Comparison of ENCODE assay signal across 8 cellular contexts in the genomic region with DNA sequence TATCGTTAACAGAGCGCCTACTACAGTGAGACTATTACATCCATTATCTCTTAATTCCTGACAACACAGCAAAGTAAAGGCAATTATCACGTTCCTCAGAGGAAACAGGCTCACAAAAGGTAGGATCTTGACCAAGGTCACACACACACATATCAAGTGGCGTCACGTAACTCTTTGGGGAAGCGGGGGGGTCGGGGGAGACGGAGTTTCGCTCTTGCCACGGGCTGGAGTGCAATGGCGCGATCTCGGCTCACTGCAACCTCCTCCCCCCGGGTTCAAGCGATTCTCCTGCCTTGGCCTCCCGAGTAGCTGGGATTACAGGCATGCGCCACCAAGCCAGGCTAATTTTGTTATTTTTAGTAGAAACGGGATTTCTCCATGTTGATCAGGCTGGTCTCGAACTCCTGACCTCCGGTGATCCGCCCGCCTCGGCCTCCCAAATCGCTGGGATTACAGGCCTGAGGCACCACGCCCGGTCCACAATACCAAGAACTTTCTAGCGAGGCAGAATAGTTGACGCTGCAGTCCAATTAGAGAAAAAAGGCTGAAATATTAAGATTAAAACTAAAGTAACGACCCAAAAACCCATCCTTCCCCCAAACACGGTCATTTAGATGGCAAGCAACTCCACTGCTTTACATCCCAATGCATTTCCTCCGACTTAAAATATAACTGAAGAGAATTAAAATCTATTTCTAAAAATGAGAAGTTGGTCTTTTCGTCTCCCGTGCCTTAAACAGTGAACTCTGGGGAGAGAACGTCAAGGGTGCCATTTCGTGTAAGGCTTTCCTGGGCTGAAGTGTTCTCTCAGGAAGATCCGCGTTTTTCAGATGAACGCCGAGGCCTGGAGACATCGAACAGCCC. TPM values are rescaled to one million over a fixed set of nuclear protein-coding genes. Genes with fewer than 3 reads are reported as not detected.
DNase-seq lines count a peak whose midpoint lies in the region; ATAC-seq and TF ChIP-seq lines count a peak whose summit lies in the region.

No MANE protein-coding gene starts in this region.

- peak overlapping the region; percentile 100 for H2BK5ac ChIP-seq in neuronal stem cell (ENCODE audit: low read length)

- intact Hi-C loops in esophagus squamous epithelium (cut with DNase I) (no loop called here), tibial artery (cut with DNase I; ENCODE audit: low total_unique reads) (loop anchor here (5.0 kb wide), 1 partner anchor 438 kb away; no protein-coding TSS in a partner anchor)

- H3K4ac ChIP-seq in neuronal stem cell (ENCODE audit: low read length): no peak overlapping the region

- H3K23ac ChIP-seq in neuronal stem cell (ENCODE audit: low read depth, low read length, poor library complexity): peak overlapping the region; percentile 99

- H3K4me2 ChIP-seq in neuronal stem cell (ENCODE audit: insufficient read depth, low read length, poor library complexity, severe bottlenecking): peak overlapping the region; percentile 65

- no peak overlapping the region for H2BK12ac ChIP-seq in neuronal stem cell (ENCODE audit: low read length)

- H3K4me1 ChIP-seq in esophagus squamous epithelium (peaks cover 28 to 54% (median 28%) of the 10 kb centered on the region in 3 donors), neuronal stem cell (ENCODE audit: control insufficient read depth in 2 of 2, insufficient read depth in 1 of 2, low read depth in 1 of 2, low read length in 2 of 2) (peaks cover 8 to 12% of the 10 kb centered on the region in 2 donors), tibial artery (peaks cover 0 to 52% (median 23%) of the 10 kb centered on the region in 4 donors)

- DNase-seq in GM12864 (ENCODE audit: low read depth) (peak; percentile 31), NCI-H2227 treated with DMSO at 0.1 percent for 48 hours (lab: John Stamatoyannopoulos, UW) (peak; percentile 21), esophagus squamous epithelium (lab: John Stamatoyannopoulos, UW) (no peak), neuronal stem cell (ENCODE audit: low spot score) (peak; percentile 27), tibial artery (peak; percentile 57 to 69), omental fat pad (ENCODE audit: low spot score) (no peak)
- DNase-seq in activated CD8-positive, alpha-beta memory T cell treated with anti-CD3 and anti-CD28 coated beads, Interleukin-2, amount 50 U/mL, for 4 hours: peak; percentile 52

- no peak for ATAC-seq in HG02571 (IDR thresholded peaks at IDR 0.05; ENCODE audit: unreplicated experiment)
- no peak for ATAC-seq in omental fat pad (ENCODE audit: low FRiP score)

- H3K9ac ChIP-seq in neuronal stem cell (ENCODE audit: low read depth, low read length, poor library complexity): peak overlapping the region; percentile 100

- TF ChIP-seq CTCF in GM12864 (IDR thresholded peaks at IDR 0.05; ENCODE audit: low read depth, low read length, missing control alignments) (no peak), esophagus squamous epithelium (IDR thresholded peaks at IDR 0.05) (no peak), tibial artery (IDR thresholded peaks at IDR 0.05) (no peak), omental fat pad (IDR thresholded peaks at IDR 0.05) (no peak)

- H3K36me3 ChIP-seq in esophagus squamous epithelium (peaks cover 4 to 32% (median 5%) of the 10 kb centered on the region in 3 donors), neuronal stem cell (replicated peaks in 1 of 2; ENCODE audit: control insufficient read depth in 2 of 2, insufficient read depth in 2 of 2, low read length in 2 of 2) (peaks cover 7 to 52% of the 10 kb centered on the region in 2 donors), tibial artery (peaks cover 9 to 18% (median 15%) of the 10 kb centered on the region in 3 donors)

- H3K9me3 ChIP-seq in esophagus squamous epithelium (no peaks in the 10 kb centered on the region), neuronal stem cell (replicated peaks in 1 of 2; ENCODE audit: control insufficient read depth in 2 of 2, insufficient read depth in 1 of 2, low read depth in 1 of 2, low read length in 2 of 2) (no peaks in the 10 kb centered on the region), tibial artery (no peaks in the 10 kb centered on the region)

- H4K91ac ChIP-seq in neuronal stem cell (ENCODE audit: low read depth, low read length, poor library complexity): no peak overlapping the region

- peaks cover 5% of the 10 kb centered on the region for H3K79me1 ChIP-seq in neuronal stem cell (ENCODE audit: low read depth, low read length)

- H4K8ac ChIP-seq in neuronal stem cell (ENCODE audit: low read depth, low read length): no peak overlapping the region

- peak overlapping the region; percentile 83 for H3K4me3 ChIP-seq in GM12864 (ENCODE audit: low read depth, low read length)
- peak overlapping the region; percentile 82 to 98 (median 90) for H3K4me3 ChIP-seq in esophagus squamous epithelium
- peak overlapping the region; percentile 95 to 96 for H3K4me3 ChIP-seq in neuronal stem cell (ENCODE audit: low read length in 2 of 2)
- H3K4me3 ChIP-seq in tibial artery: peak overlapping the region; percentile 83 to 97

- peak overlapping the region; percentile 100 for H2AK5ac ChIP-seq in neuronal stem cell (ENCODE audit: low read depth, low read length)

- H2AFZ ChIP-seq in neuronal stem cell (ENCODE audit: low read length): no peak overlapping the region

- H2BK120ac ChIP-seq in neuronal stem cell (ENCODE audit: low read depth, low read length): no peak overlapping the region

- H3K14ac ChIP-seq in neuronal stem cell (ENCODE audit: low read length): no peak overlapping the region

- H3K27me3 ChIP-seq in esophagus squamous epithelium: no peaks in the 10 kb centered on the region
- H3K27me3 ChIP-seq in neuronal stem cell (ENCODE audit: control insufficient read depth in 3 of 3, insufficient read depth in 3 of 3, low read depth in 1 of 3, low read length in 3 of 3): no peaks in the 10 kb centered on the region
- H3K27me3 ChIP-seq in tibial artery: no peaks in the 10 kb centered on the region

- 0% methylated on average over 19 to 35 of the region's 40 CpGs for WGBS in esophagus squamous epithelium, 2 donors
- no CpG with 5 or more reads among the region's 40 CpGs for WGBS in neuronal stem cell (ENCODE audit: extremely low coverage in 2 of 2, insufficient read length in 2 of 2, insufficient replicate concordance in 1 of 2), 2 donors

- H2BK15ac ChIP-seq in neuronal stem cell (ENCODE audit: low read length): peak overlapping the region; percentile 84

- TF ChIP-seq POLR2A in esophagus squamous epithelium (IDR thresholded peaks at IDR 0.05): peak in 1 of 4 donors; percentile 24

- H3K27ac ChIP-seq in esophagus squamous epithelium (peak overlapping the region; percentile 100), neuronal stem cell (replicated peaks; ENCODE audit: low read length) (peak overlapping the region; percentile 97), tibial artery (peak overlapping the region; percentile 99 to 100)

- H3K18ac ChIP-seq in neuronal stem cell (ENCODE audit: low read length): peak overlapping the region; percentile 100

RNA-seq across cellular contexts. Expression of a gene that starts 1.1 kb away (rescaled TPM):
- total RNA-seq in esophagus squamous epithelium (100 to 1,000 TPM; 164 to 498 (median 214) TPM), omental fat pad (100 to 1,000 TPM; 330 to 572 (median 383) TPM)
- polyA plus RNA-seq in neuronal stem cell (2013, experiment 1 of 2): 260 TPM
- polyA plus RNA-seq in neuronal stem cell (2013, experiment 2 of 2): 263 TPM

RNA-seq across cellular contexts. Expression of a gene that starts 37.1 kb away (rescaled TPM):
- total RNA-seq in esophagus squamous epithelium (1 to 10 TPM; 1.1 to 9.6 (median 1.9) TPM), omental fat pad (10 to 100 TPM; 10.2 to 30.6 (median 15.1) TPM)
- 11.1 TPM for polyA plus RNA-seq in neuronal stem cell (2013, experiment 1 of 2)
- polyA plus RNA-seq in neuronal stem cell (2013, experiment 2 of 2): 11.0 TPM

RNA-seq across cellular contexts. Expression of a gene that starts 50.0 kb away (rescaled TPM):
- total RNA-seq in esophagus squamous epithelium (not detected), omental fat pad (under 1 TPM in 2 of 4 donors, not detected in 2; 0.28 to 0.84 TPM)
- 6.0 TPM for polyA plus RNA-seq in neuronal stem cell (2013, experiment 1 of 2)
- 5.6 TPM for polyA plus RNA-seq in neuronal stem cell (2013, experiment 2 of 2)

Comparison
In these comparisons a context has a peak if more than half of its experiments do, and no peak if none do; other contexts are left out.
1. DNase-seq: peak in GM12864 (single experiment), NCI-H2227 treated with DMSO at 0.1 percent for 48 hours (single experiment), activated CD8-positive, alpha-beta memory T cell treated with anti-CD3 and anti-CD28 coated beads, Interleukin-2, amount 50 U/mL, for 4 hours (single experiment), neuronal stem cell (single experiment) and tibial artery (2 of 2); none in esophagus squamous epithelium (single experiment) and omental fat pad (single experiment).
2. Peak in every context shown above with its lines, with median percentiles within 50 percentile points of each other: H3K4me3 ChIP-seq and H3K27ac ChIP-seq.